Comparison of ENCODE assay signal across 28 cellular contexts in genomic region chr5:15674716-15675115, GRCh38.
"Had no signal": no experiment of that assay in that cellular context is flagged by ENCODE, and none has a peak within 500 bp of the region (broad histone marks: within the 10 kb centered on the region; RNA-seq: fewer than 3 reads in every experiment).

No MANE protein-coding gene starts in this region.

- H2AFZ ChIP-seq: neural progenitor cell, parathyroid adenoma had no signal

- DNase-seq: hippocampal formation; kidney glomerular epithelial cell; left cardiac atrium; left ventricle myocardium superior; lower lobe of right lung; mammary epithelial cell; mesenchymal stem cell; midbrain; naive thymus-derived CD8-positive, alpha-beta T cell; nephron progenitor cell; occipital lobe; psoas muscle; right lobe of liver; stimulated activated CD4-positive, alpha-beta T cell treated with anti-CD3 and anti-CD28 coated beads, Interleukin-12 subunit alpha, Interleukin-12 subunit beta, amount 100 ng/mL, for 4 hours; stimulated activated CD4-positive, alpha-beta T cell treated with anti-CD3 and anti-CD28 coated beads, Interleukin-15, amount 100 ng/mL, for 24 hours; stimulated activated CD4-positive, alpha-beta T cell treated with anti-CD3 and anti-CD28 coated beads, Interleukin-2, amount 100 ng/mL, for 24 hours; stimulated activated CD4-positive, alpha-beta T cell treated with anti-CD3 and anti-CD28 coated beads, Interleukin-4, amount 100 ng/mL, for 1 hour; stimulated activated naive B cell treated with anti-CD40 and anti-IgM and Interleukin-4, amounts not matched to agents 10 μg/mL and 1 μg/mL and 100 μg/mL, for 72 hours; stimulated activated naive CD8-positive, alpha-beta T cell treated with anti-CD3 and anti-CD28 coated beads, Interleukin-15, Interleukin-2, amounts not matched to agents 100 U/mL and 50 U/mL, for 24 hours; stomach; testis; thyroid gland; trophoblast cell; upper lobe of right lung had no signal

- H3K27ac ChIP-seq: lower lobe of right lung, neural progenitor cell, neutrophil, parathyroid adenoma, psoas muscle, right lobe of liver, skin epidermis, stomach, testis, thyroid gland, upper lobe of right lung had no signal

- H3K27me3 ChIP-seq: neural progenitor cell, neutrophil, right lobe of liver, stomach, testis, thyroid gland, upper lobe of right lung had no signal

- H3K9me3 ChIP-seq: lower lobe of right lung, psoas muscle, right lobe of liver, stomach, testis, thyroid gland, upper lobe of right lung had no signal

- H3K4me2 ChIP-seq: neural progenitor cell had no signal

- H3K4me3 ChIP-seq: lower lobe of right lung, neural progenitor cell, psoas muscle, right lobe of liver, skin epidermis, stomach, testis, thyroid gland, upper lobe of right lung had no signal

- H3K79me2 ChIP-seq: parathyroid adenoma had no signal

- H3K9ac ChIP-seq: neural progenitor cell, parathyroid adenoma had no signal

- H3K4me1 ChIP-seq: lower lobe of right lung, parathyroid adenoma, psoas muscle, right lobe of liver, thyroid gland, upper lobe of right lung had no signal

- H3K36me3 ChIP-seq: lower lobe of right lung, neural progenitor cell, neutrophil, right lobe of liver, stomach, thyroid gland, upper lobe of right lung had no signal
